In genomic region chr16:3880623-3881498, GRCh38 we compare ENCODE assay signal across 1 cellular context.
TF ChIP-seq lines count a peak whose summit lies in the region.

Gene CREBBP, minus strand, starts transcription at chr16:3880713. Its CDS starts 797 bp downstream, at chr16:3879916.

TF ChIP-seq in K562, 482 proteins besides CTCF, POLR2A, EP300 and RAD21 (continued from another document and continues in another):
- TF ChIP-seq ZBTB40 (IDR thresholded peaks at IDR 0.05) (0 out of 2 replicates have a peak, but pooled peaks have one; percentile 17), ZBTB40 (CRISPR knock-in tag; IDR thresholded peaks at IDR 0.05) (no peak), EWSR1 (IDR thresholded peaks at IDR 0.05; ENCODE audit: borderline replicate concordance, low read depth, partially characterized antibody) (no peak), CHD4 (IDR thresholded peaks at IDR 0.05; ENCODE audit: insufficient read depth, insufficient replicate concordance, low read depth, low read length, poor library complexity, severe bottlenecking) (no peak), DMBX1 (CRISPR knock-in tag; IDR thresholded peaks at IDR 0.05; ENCODE audit: borderline replicate concordance) (peak; percentile 11; the same call in 1 of the 2 replicates), THAP12 (CRISPR knock-in tag; IDR thresholded peaks at IDR 0.05) (0 out of 2 replicates have a peak, but pooled peaks have one; percentile 7), MGA (IDR thresholded peaks at IDR 0.05) (0 out of 2 replicates have a peak, but pooled peaks have one; percentile 14), GATAD2B (IDR thresholded peaks at IDR 0.05; ENCODE audit: borderline replicate concordance) (peak; percentile 64), PHF8 (IDR thresholded peaks at IDR 0.05; ENCODE audit: borderline replicate concordance, low read length) (peak; percentile 77; the same call in 1 of the 2 replicates), PRDM10 (IDR thresholded peaks at IDR 0.05; ENCODE audit: partially characterized antibody) (no peak), ATF3 (IDR thresholded peaks at IDR 0.05) (no peak), ATF3 (CRISPR knock-in tag; conservative IDR thresholded peaks at IDR 0.05) (no peak), SRF (CRISPR knock-in tag; IDR thresholded peaks at IDR 0.05) (no peak), CCAR2 (IDR thresholded peaks at IDR 0.05; ENCODE audit: low read depth, low read length) (no peak), RBM39 (optimal IDR thresholded peaks at IDR 0.05; ENCODE audit: low read depth, low read length) (no peak), IRF9 (tag; IDR thresholded peaks at IDR 0.05) (no peak), ZC3H11A (IDR thresholded peaks at IDR 0.05; ENCODE audit: low read depth, low read length) (no peak)
